8 cellular contexts compared by ENCODE assay signal in the genomic region with DNA sequence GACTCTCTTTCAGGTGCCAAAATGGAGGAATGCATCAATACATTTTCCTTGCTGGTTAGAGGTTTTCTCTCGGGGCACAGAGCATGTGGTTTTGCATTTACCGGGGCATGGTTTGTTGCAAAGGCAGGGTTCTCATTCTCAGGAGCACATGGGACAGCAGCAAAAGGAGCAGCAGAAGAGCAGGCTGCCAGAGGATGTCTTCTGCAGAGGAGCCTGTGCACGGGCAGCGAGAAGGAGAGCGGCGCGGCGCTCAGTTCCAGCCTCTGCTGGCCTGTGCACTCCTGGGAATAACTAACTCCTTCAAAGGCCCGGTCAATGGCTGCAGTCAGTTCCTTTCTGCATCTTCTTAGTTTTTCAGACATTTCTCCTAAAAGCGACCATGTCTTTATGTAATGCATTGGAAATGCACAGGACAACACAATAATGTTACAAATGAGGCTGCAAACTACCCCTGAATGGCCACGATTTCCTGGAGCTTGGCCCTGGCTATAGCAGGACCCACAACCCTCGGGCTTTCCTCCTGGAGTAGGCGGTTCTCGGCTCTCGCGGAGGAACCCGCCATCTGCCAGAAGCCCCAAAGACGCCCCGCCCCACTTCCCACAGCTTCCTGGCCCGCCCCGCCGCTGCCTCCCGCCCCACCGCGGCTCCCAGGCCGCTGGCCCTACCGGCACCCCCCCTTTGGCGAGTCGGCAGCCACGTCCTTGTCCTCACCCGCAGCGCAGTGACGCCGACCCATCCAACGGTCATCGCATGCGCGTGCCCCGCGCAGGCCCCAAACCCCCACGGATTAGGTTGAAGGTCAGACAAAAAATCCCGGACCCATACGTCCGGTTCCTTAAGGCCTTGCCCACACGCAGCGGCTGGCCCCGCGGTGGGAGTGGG. TPM values are rescaled to one million over a fixed set of nuclear protein-coding genes. Genes with fewer than 3 reads are reported as not detected.
DNase-seq lines count a peak whose midpoint lies in the region; ATAC-seq, FAIRE-seq and TF ChIP-seq lines count a peak whose summit lies in the region.

A gene (minus strand): TSS at position 758 of the 882 bp plus-strand sequence. CDS start 360 bp downstream, at position 398.

- H4K20me1 ChIP-seq in DND-41 (ENCODE audit: insufficient read depth, low read length): no peaks in the 10 kb centered on the region
- no peaks in the 10 kb centered on the region for H4K20me1 ChIP-seq in astrocyte (ENCODE audit: insufficient read depth, low read length)

- peaks cover 14% of the 10 kb centered on the region for H3K36me3 Mint-ChIP-seq in astrocyte (ENCODE audit: low read depth, unreplicated experiment)

- H3K9ac ChIP-seq in DND-41 (ENCODE audit: low read depth, low read length) (no peak within 1 kb of the TSS), astrocyte (ENCODE audit: low read length) (peak within 1 kb of the TSS; percentile 87)

- DNase-seq in DND-41 (peak; percentile 13), T-helper 22 cell (ENCODE audit: low read depth) (peak; percentile 47), astrocyte (ENCODE audit: low read depth) (peak; percentile 73), hippocampal formation (lab: John Stamatoyannopoulos, UW) (peak; percentile 59 to 74), renal cortical epithelial cell (ENCODE audit: low read depth) (peak; percentile 56), uterus (peak; percentile 91 to 92)

- no peaks in the 10 kb centered on the region for H3K9me3 Mint-ChIP-seq in astrocyte (ENCODE audit: unreplicated experiment)

- H3K27ac Mint-ChIP-seq in astrocyte (ENCODE audit: unreplicated experiment): peak within 1 kb of the TSS; percentile 63

- no peaks in the 10 kb centered on the region for H3K79me2 ChIP-seq in DND-41 (ENCODE audit: insufficient read depth, low read length)
- H3K79me2 ChIP-seq in astrocyte (ENCODE audit: insufficient read depth, low read length): no peaks in the 10 kb centered on the region

- no peak within 1 kb of the TSS for H3K4me3 ChIP-seq in DND-41 (ENCODE audit: low read depth in 1 of 2, low read length in 2 of 2)
- peak within 1 kb of the TSS; percentile 58 for H3K4me3 ChIP-seq in astrocyte (ENCODE audit: insufficient read depth, low read depth, low read length)
- peak within 1 kb of the TSS; percentile 48 to 50 for H3K4me3 ChIP-seq in uterus

- no peaks in the 10 kb centered on the region for H3K4me1 ChIP-seq in DND-41 (ENCODE audit: insufficient read depth, low read length)
- H3K4me1 ChIP-seq in astrocyte (ENCODE audit: insufficient read depth, low read length): peaks cover 16% of the 10 kb centered on the region
- H3K4me1 ChIP-seq in uterus: peaks cover 0 to 9% of the 10 kb centered on the region in 2 donors

- no peak for FAIRE-seq in astrocyte (lab: Jason Lieb, UNC)

- H3K4me2 ChIP-seq in DND-41 (ENCODE audit: insufficient read depth, low read length) (no peak within 1 kb of the TSS), astrocyte (ENCODE audit: low read length) (peak within 1 kb of the TSS; percentile 90)

- no peaks in the 10 kb centered on the region for H3K27me3 Mint-ChIP-seq in astrocyte (ENCODE audit: low read depth, unreplicated experiment)

- no peak for TF ChIP-seq CTCF in DND-41 (IDR thresholded peaks at IDR 0.05; ENCODE audit: borderline replicate concordance, extremely low read depth, low read length, poor library complexity, severe bottlenecking)
- no peak for TF ChIP-seq CTCF in astrocyte (IDR thresholded peaks at IDR 0.05; ENCODE audit: insufficient read depth, low read depth, low read length)
- no peak for TF ChIP-seq CTCF in uterus (IDR thresholded peaks at IDR 0.05)

- H3K27me3 ChIP-seq in DND-41 (ENCODE audit: insufficient read depth, low read length, poor library complexity) (no peaks in the 10 kb centered on the region), astrocyte (ENCODE audit: insufficient read depth, low read length) (no peaks in the 10 kb centered on the region), uterus (no peaks in the 10 kb centered on the region)

- no peak within 1 kb of the TSS for H2AFZ ChIP-seq in DND-41 (ENCODE audit: low read depth, low read length)
- H2AFZ ChIP-seq in astrocyte (ENCODE audit: low read depth, low read length): peak within 1 kb of the TSS; percentile 97

- H3K4me3 Mint-ChIP-seq in astrocyte (ENCODE audit: unreplicated experiment): peak within 1 kb of the TSS; percentile 45

- H3K27ac ChIP-seq in DND-41 (ENCODE audit: low read length) (no peak within 1 kb of the TSS), astrocyte (ENCODE audit: low read depth, low read length) (peak within 1 kb of the TSS; percentile 77), uterus (peak within 1 kb of the TSS; percentile 97 to 98)

- H3K4me1 Mint-ChIP-seq in astrocyte (ENCODE audit: low read depth, unreplicated experiment): peaks cover 6% of the 10 kb centered on the region

- ATAC-seq in DND-41 (ENCODE audit: insufficient read depth, low read depth): no peak
- peak; percentile 75 for ATAC-seq in HG02852 (IDR thresholded peaks at IDR 0.05; ENCODE audit: unreplicated experiment)
- no peak for ATAC-seq in GM21825 (IDR thresholded peaks at IDR 0.05; ENCODE audit: unreplicated experiment)

- H3K36me3 ChIP-seq in DND-41 (ENCODE audit: insufficient read depth, low read length) (peaks cover 62% of the 10 kb centered on the region), astrocyte (ENCODE audit: insufficient read depth, low read length) (peaks cover 14% of the 10 kb centered on the region), uterus (no peaks in the 10 kb centered on the region)

- intact Hi-C loops in uterus (cut with DNase I; ENCODE audit: low total_unique reads): loop anchor here (10.0 kb wide), 1 partner anchor 102 kb away; a partner anchor contains a TSS

- no peaks in the 10 kb centered on the region for H3K9me3 ChIP-seq in DND-41 (ENCODE audit: insufficient read depth, low read length, severe bottlenecking)
- no peaks in the 10 kb centered on the region for H3K9me3 ChIP-seq in astrocyte (ENCODE audit: insufficient read depth, low read depth, low read length)
- no peaks in the 10 kb centered on the region for H3K9me3 ChIP-seq in uterus

- TF ChIP-seq POLR2A in uterus (IDR thresholded peaks at IDR 0.05): peak in 1 of 2 donors; percentile 57

RNA-seq across cellular contexts. Expression of the gene that starts here (rescaled TPM):
- 3.5 and 4.8 TPM in 2 replicates for total RNA-seq in astrocyte
- total RNA-seq in renal cortical epithelial cell: 1.6 and 3.6 TPM in 2 replicates
- total RNA-seq in uterus: 1 to 10 TPM; 1.5 to 9.0 (median 4.9) TPM

Comparison
In these comparisons a context has a peak if more than half of its experiments do, and no peak if none do; other contexts are left out.
1. DNase-seq: peak in every context shown above with its lines; median percentile 92 in uterus; 73 in astrocyte; 66 in hippocampal formation; 56 in renal cortical epithelial cell; 47 in T-helper 22 cell; 13 in DND-41.
2. H3K4me3 ChIP-seq: peak in astrocyte (single experiment) and uterus (2 of 2); none in DND-41 (0 of 2).